Comparison of ENCODE assay signal across 16 cellular contexts in the genomic region with DNA sequence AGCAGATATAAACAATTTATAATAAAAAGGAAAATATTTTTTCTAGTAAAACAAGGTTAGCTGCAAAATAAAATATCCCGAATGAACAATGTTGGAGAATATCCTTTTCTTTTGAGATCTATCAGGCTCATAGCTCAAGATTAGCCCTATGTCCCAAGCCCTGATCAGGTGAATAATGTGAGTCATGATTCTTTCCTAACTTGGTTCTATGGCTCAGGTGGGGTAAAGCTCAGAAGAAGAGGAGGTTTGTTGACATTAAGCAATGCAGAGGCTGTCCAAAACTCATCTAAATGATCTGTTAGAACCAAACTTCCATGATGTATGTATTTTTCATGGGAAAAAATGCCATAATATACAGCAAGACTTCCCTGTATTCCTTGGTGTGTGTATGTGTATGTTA.
DNase-seq lines count a peak whose midpoint lies in the region; ATAC-seq, FAIRE-seq and TF ChIP-seq lines count a peak whose summit lies in the region.
"Had no signal": no experiment of that assay in that cellular context is flagged by ENCODE, and none has a peak within 500 bp of the region (broad histone marks: within the 10 kb centered on the region; RNA-seq: fewer than 3 reads in every experiment).

No MANE protein-coding gene starts in this region.

- H3K36me3 Mint-ChIP-seq in MCF 10A (ENCODE audit: insufficient read depth, unreplicated experiment), result peaks cover 13% of the 10 kb centered on the region
- peaks cover 10% of the 10 kb centered on the region for H3K36me3 Mint-ChIP-seq in mesothelial cell of epicardium
- H3K36me3 Mint-ChIP-seq in osteocyte (ENCODE audit: unreplicated experiment), result peaks cover 16% of the 10 kb centered on the region

- no peaks in the 10 kb centered on the region for H3K9me3 Mint-ChIP-seq in MCF 10A (ENCODE audit: unreplicated experiment)
- no peaks in the 10 kb centered on the region for H3K9me3 Mint-ChIP-seq in mesothelial cell of epicardium
- H3K9me3 Mint-ChIP-seq in osteocyte (ENCODE audit: unreplicated experiment), result no peaks in the 10 kb centered on the region
- H3K9me3 Mint-ChIP-seq: CD14-positive monocyte; CD8-positive, alpha-beta T cell; HFFc6 had no signal

- H3K27me3 Mint-ChIP-seq in MCF 10A (ENCODE audit: insufficient read depth, unreplicated experiment), result no peaks in the 10 kb centered on the region
- no peaks in the 10 kb centered on the region for H3K27me3 Mint-ChIP-seq in mesothelial cell of epicardium (ENCODE audit: low read depth)
- no peaks in the 10 kb centered on the region for H3K27me3 Mint-ChIP-seq in osteocyte (ENCODE audit: unreplicated experiment)

- CTCF ChIA-PET in MCF 10A (lab: Yijun Ruan, JAX), result interaction anchor here (0.7 to 1.2 kb wide), 3 partner anchors 9 to 1191 kb away, joined by 3 read pairs; no protein-coding TSS in a partner anchor

- no peaks in the 10 kb centered on the region for H3K4me1 ChIP-seq in breast epithelium

- DNase-seq in MCF 10A (ENCODE audit: unreplicated experiment) (peak; percentile 48), breast epithelium (ENCODE audit: low spot score in 2 of 2) (no peak), bronchial epithelial cell (ENCODE audit: low read depth) (peak; percentile 64), left lobe of liver (ENCODE audit: low spot score) (no peak), mesothelial cell of epicardium (ENCODE audit: low spot score in 2 of 2, unreplicated experiment in 2 of 2) (no peak), RCC 7860 (ENCODE audit: low spot score) (no peak), osteocyte (ENCODE audit: extremely low spot score, unreplicated experiment) (no peak)
- DNase-seq in stimulated activated CD4-positive, alpha-beta T cell treated with anti-CD3 and anti-CD28 coated beads, Interleukin-4, amount 100 ng/mL, for 1 hour, result no peak
- DNase-seq: CD8-positive, alpha-beta T cell; COR-L47; DND-41; GF-D8; HCEC 1CT; HFFc6 had no signal

- TF ChIP-seq POLR2A in breast epithelium (IDR thresholded peaks at IDR 0.05), result no peak

- FAIRE-seq in bronchial epithelial cell (lab: Jason Lieb, UNC) (no peak), RCC 7860 (lab: Jason Lieb, UNC) (no peak)

- no peak overlapping the region for H3K27ac Mint-ChIP-seq in MCF 10A (ENCODE audit: low read depth, unreplicated experiment)
- no peak overlapping the region for H3K27ac Mint-ChIP-seq in mesothelial cell of epicardium
- H3K27ac Mint-ChIP-seq in osteocyte (ENCODE audit: unreplicated experiment), result no peak overlapping the region
- H3K27ac Mint-ChIP-seq: CD14-positive monocyte; CD8-positive, alpha-beta T cell; HFFc6 had no signal

- H3K36me3 ChIP-seq in breast epithelium, result no peaks in the 10 kb centered on the region
- H3K36me3 ChIP-seq in bronchial epithelial cell (ENCODE audit: control insufficient read depth, insufficient read depth, low read length), result no peaks in the 10 kb centered on the region

- H3K4me1 Mint-ChIP-seq in MCF 10A (ENCODE audit: insufficient read depth, unreplicated experiment), result peaks cover 30% of the 10 kb centered on the region
- H3K4me1 Mint-ChIP-seq in mesothelial cell of epicardium, result no peaks in the 10 kb centered on the region
- H3K4me1 Mint-ChIP-seq in osteocyte (ENCODE audit: unreplicated experiment), result peaks cover 27% of the 10 kb centered on the region

- TF ChIP-seq CTCF in MCF 10A (IDR thresholded peaks at IDR 0.05; ENCODE audit: unreplicated experiment) (no peak), breast epithelium (IDR thresholded peaks at IDR 0.05) (no peak), bronchial epithelial cell (IDR thresholded peaks at IDR 0.05; ENCODE audit: insufficient read depth, low read length, severe bottlenecking) (no peak), mesothelial cell of epicardium (IDR thresholded peaks at IDR 0.05; ENCODE audit: unreplicated experiment) (no peak), osteocyte (IDR thresholded peaks at IDR 0.05) (no peak)

- H3K9me3 ChIP-seq in breast epithelium, result no peaks in the 10 kb centered on the region

- H3K4me3 ChIP-seq in breast epithelium (no peak overlapping the region), bronchial epithelial cell (ENCODE audit: low read depth, low read length) (no peak overlapping the region)

- intact Hi-C loops in MCF 10A (cut with micrococcal nuclease) (no loop called here), breast epithelium (cut with DNase I; ENCODE audit: low total_unique reads) (no loop called here)

- no peak overlapping the region for H3K27ac ChIP-seq in breast epithelium
- H3K27ac ChIP-seq: 22Rv1 had no signal

- peak; percentile 49 for ATAC-seq in left lobe of liver
- ATAC-seq: CD8-positive, alpha-beta T cell had no signal

- H3K27me3 ChIP-seq in breast epithelium, result no peaks in the 10 kb centered on the region
- no peaks in the 10 kb centered on the region for H3K27me3 ChIP-seq in bronchial epithelial cell (ENCODE audit: control insufficient read depth, insufficient read depth, low read length)

- BruUV-seq in MCF 10A (replicated peaks; lab: Mats Ljungman, UMichigan), result no TSS peak

- POLR2A ChIA-PET in MCF 10A (lab: Yijun Ruan, JAX), result interaction anchor here (1.6 kb wide), 1 partner anchor 36 kb away, joined by 3 read pairs; no protein-coding TSS in a partner anchor

- H3K4me3 Mint-ChIP-seq in MCF 10A (ENCODE audit: unreplicated experiment) (no peak overlapping the region), mesothelial cell of epicardium (no peak overlapping the region), osteocyte (ENCODE audit: unreplicated experiment) (no peak overlapping the region)
- H3K4me3 Mint-ChIP-seq: CD14-positive monocyte; CD8-positive, alpha-beta T cell; HFFc6 had no signal

Comparison
In these comparisons a context has a peak if more than half of its experiments do, and no peak if none do; other contexts are left out.
1. DNase-seq: peak in MCF 10A (single experiment) and bronchial epithelial cell (single experiment); none in breast epithelium (0 of 2), left lobe of liver (single experiment), mesothelial cell of epicardium (0 of 2), RCC 7860 (single experiment), stimulated activated CD4-positive, alpha-beta T cell treated with anti-CD3 and anti-CD28 coated beads, Interleukin-4, amount 100 ng/mL, for 1 hour (single experiment) and osteocyte (single experiment).